8 cellular contexts compared by ENCODE assay signal in genomic region chr18:68721681-68722583, GRCh38. TPM values are rescaled to one million over a fixed set of nuclear protein-coding genes. Genes with fewer than 3 reads are reported as not detected.
DNase-seq lines count a peak whose midpoint lies in the region; ATAC-seq and TF ChIP-seq lines count a peak whose summit lies in the region.

No MANE protein-coding gene starts in this region.

- intact Hi-C loops in body of pancreas (cut with DNase I): no loop called here

- peak overlapping the region; percentile 39 for H3K27ac ChIP-seq in fibroblast of lung (ENCODE audit: insufficient read depth, low read length)
- H3K27ac ChIP-seq in body of pancreas: peak overlapping the region in 1 of 4 donors; percentile 25

- TF ChIP-seq POLR2A in body of pancreas (IDR thresholded peaks at IDR 0.05): no peak

- H3K4me2 ChIP-seq in fibroblast of lung (ENCODE audit: extremely low read depth, insufficient read depth, low read length): peak overlapping the region; percentile 89

- H3K4me3 Mint-ChIP-seq in stimulated activated naive CD8-positive, alpha-beta T cell treated with anti-CD3 and anti-CD28 coated beads, Interleukin-15, amount 100 ng/mL, for 72 hours: peak overlapping the region; percentile 82 to 83

- H3K4me1 Mint-ChIP-seq in stimulated activated naive CD8-positive, alpha-beta T cell treated with anti-CD3 and anti-CD28 coated beads, Interleukin-15, amount 100 ng/mL, for 72 hours: peaks cover 28% of the 10 kb centered on the region

- no peaks in the 10 kb centered on the region for H3K27me3 Mint-ChIP-seq in stimulated activated naive CD8-positive, alpha-beta T cell treated with anti-CD3 and anti-CD28 coated beads, Interleukin-15, amount 100 ng/mL, for 72 hours

- no peaks in the 10 kb centered on the region for H3K4me1 ChIP-seq in fibroblast of lung (ENCODE audit: control insufficient read depth, extremely low read depth, insufficient read depth, low read length)
- no peaks in the 10 kb centered on the region for H3K4me1 ChIP-seq in body of pancreas

- no peak for TF ChIP-seq CTCF in GM12865 (IDR thresholded peaks at IDR 0.05; ENCODE audit: insufficient read depth, low read depth, low read length, missing control alignments)
- TF ChIP-seq CTCF in fibroblast of lung (conservative IDR thresholded peaks at IDR 0.05 in 1 of 2, IDR thresholded peaks at IDR 0.05 in 1 of 2; ENCODE audit: low read depth in 1 of 2, low read length in 2 of 2): no peak
- no peak for TF ChIP-seq CTCF in body of pancreas (IDR thresholded peaks at IDR 0.05)

- H3K9me3 Mint-ChIP-seq in stimulated activated naive CD8-positive, alpha-beta T cell treated with anti-CD3 and anti-CD28 coated beads, Interleukin-15, amount 100 ng/mL, for 72 hours: no peaks in the 10 kb centered on the region

- no peaks in the 10 kb centered on the region for H4K20me1 ChIP-seq in fibroblast of lung (ENCODE audit: control insufficient read depth, extremely low read depth, insufficient read depth, low read length)

- WGBS in body of pancreas, 2 donors: 63 to 80% methylated on average over 8 of the region's 8 CpGs

- peak overlapping the region; percentile 52 for H3K4me3 ChIP-seq in GM12865 (ENCODE audit: low read depth, low read length)
- H3K4me3 ChIP-seq in fibroblast of lung (replicated peaks in 1 of 4; ENCODE audit: control extremely low read depth in 1 of 4, insufficient read depth in 1 of 4, low read depth in 3 of 4, low read length in 4 of 4): peak overlapping the region; percentile 24 to 54 (median 40)
- no peak overlapping the region for H3K4me3 ChIP-seq in body of pancreas

- H3K27ac Mint-ChIP-seq in stimulated activated naive CD8-positive, alpha-beta T cell treated with anti-CD3 and anti-CD28 coated beads, Interleukin-15, amount 100 ng/mL, for 72 hours: peak overlapping the region; percentile 74 to 96

- no peaks in the 10 kb centered on the region for H3K36me3 ChIP-seq in fibroblast of lung (ENCODE audit: control insufficient read depth, insufficient read depth, low read length)
- H3K36me3 ChIP-seq in body of pancreas (replicated peaks in 1 of 2; ENCODE audit: insufficient read depth in 1 of 2, low read depth in 2 of 2): no peaks in the 10 kb centered on the region

- H2AFZ ChIP-seq in fibroblast of lung (ENCODE audit: low read length): peak overlapping the region; percentile 74

- peak; percentile 69 for DNase-seq in GM12865 (ENCODE audit: low read depth)
- DNase-seq in Kasumi-1 (lab: John Stamatoyannopoulos, UW): peak; percentile 4 to 16
- peak in 1 of 2 donors; percentile 34 for DNase-seq in fibroblast of lung (ENCODE audit: low read depth in 2 of 2)
- DNase-seq in stimulated activated naive CD8-positive, alpha-beta T cell treated with anti-CD3 and anti-CD28 coated beads, Interleukin-15, amount 100 ng/mL, for 72 hours: peak; percentile 12 to 16
- DNase-seq in body of pancreas: no peak
- no peak for DNase-seq in NCI-H446 treated with DMSO at 0.1 percent for 48 hours (lab: John Stamatoyannopoulos, UW)
- no peak for DNase-seq in T1000 (lab: John Stamatoyannopoulos, UW)

- H3K9me3 ChIP-seq in fibroblast of lung (ENCODE audit: control insufficient read depth, insufficient read depth, low read depth, low read length): no peaks in the 10 kb centered on the region
- H3K9me3 ChIP-seq in body of pancreas: no peaks in the 10 kb centered on the region

- no peaks in the 10 kb centered on the region for H3K79me2 ChIP-seq in fibroblast of lung (ENCODE audit: control insufficient read depth, insufficient read depth, low read length)

- H3K9ac ChIP-seq in fibroblast of lung (ENCODE audit: insufficient read depth, low read length): peak overlapping the region; percentile 0

- ATAC-seq in GM21576 (IDR thresholded peaks at IDR 0.05; ENCODE audit: unreplicated experiment) (peak; percentile 84), body of pancreas (no peak)
- ATAC-seq in stimulated activated naive CD8-positive, alpha-beta T cell treated with anti-CD3 and anti-CD28 coated beads, Interleukin-15, amount 100 ng/mL, for 72 hours: peak; percentile 91

- no peaks in the 10 kb centered on the region for H3K27me3 ChIP-seq in fibroblast of lung (ENCODE audit: control insufficient read depth, insufficient read depth, low read length)
- no peaks in the 10 kb centered on the region for H3K27me3 ChIP-seq in body of pancreas

RNA-seq across cellular contexts. Expression of gene TMX3, which starts 7.0 kb away (rescaled TPM):
- total RNA-seq in fibroblast of lung (98.1 and 107 TPM in 2 replicates), body of pancreas (10 to 100 TPM; 17.5 to 25.9 TPM)
- polyA plus RNA-seq in fibroblast of lung: 59.5 and 107 TPM in 2 replicates
- 38.8 and 52.6 TPM in 2 replicates for polyA plus RNA-seq in fibroblast of lung (2012)
- 8.9 and 20.5 TPM in 2 replicates for polyA minus RNA-seq in fibroblast of lung (ENCODE audit: low replicate concordance)

Comparison
In these comparisons a context has a peak if more than half of its experiments do, and no peak if none do; other contexts are left out.
1. DNase-seq: peak in GM12865 (single experiment), Kasumi-1 (2 of 2) and stimulated activated naive CD8-positive, alpha-beta T cell treated with anti-CD3 and anti-CD28 coated beads, Interleukin-15, amount 100 ng/mL, for 72 hours (2 of 2); none in body of pancreas (0 of 4), NCI-H446 treated with DMSO at 0.1 percent for 48 hours (single experiment) and T1000 (single experiment).
2. H3K4me3 ChIP-seq: peak in GM12865 (single experiment) and fibroblast of lung (4 of 4); none in body of pancreas (0 of 2).